ENCODE assay signal across 8 cellular contexts in genomic region chr7:1533569-1534329, GRCh38. TPM values are rescaled to one million over a fixed set of nuclear protein-coding genes. Genes with fewer than 3 reads are reported as not detected.
DNase-seq lines count a peak whose midpoint lies in the region; ATAC-seq, FAIRE-seq and TF ChIP-seq lines count a peak whose summit lies in the region.

No MANE protein-coding gene starts in this region.

- H2BK20ac ChIP-seq in H1 (ENCODE audit: low read length) = no peak overlapping the region

- H4K5ac ChIP-seq in H1 (ENCODE audit: insufficient read length, low read depth, low read length) = no peak overlapping the region

- H3K4me3 Mint-ChIP-seq in T-cell (peak overlapping the region; percentile 84 to 91 (median 90)), natural killer cell (peak overlapping the region; percentile 31)

- no peak overlapping the region for H2AK5ac ChIP-seq in H1 (ENCODE audit: low read depth, low read length)

- H3K79me1 ChIP-seq in H1 (ENCODE audit: low read depth, low read length) = peaks cover 23% of the 10 kb centered on the region

- no peak overlapping the region for H3K56ac ChIP-seq in H1 (replicated peaks; ENCODE audit: insufficient read length, low read depth, low read length)

- H3K27ac ChIP-seq in H1 (ENCODE audit: low read depth, low read length) = no peak overlapping the region

- POLR2A ChIA-PET in T-cell (lab: Charles Lee) (no interaction called here), H1 (lab: Charles Lee; ENCODE audit: partially characterized antibody) (interaction anchor here (0.6 to 4.9 kb wide), 7 partner anchors 10 to 35 kb away, joined by 3 to 26 read pairs (median 4); no protein-coding TSS in a partner anchor)

- H4K20me1 ChIP-seq in H1 (replicated peaks in 1 of 2; ENCODE audit: control insufficient read depth in 1 of 2, insufficient read depth in 2 of 2, low read length in 2 of 2) = peaks cover 15 to 19% of the 10 kb centered on the region in 2 experiments

- no peak overlapping the region for H3K9ac ChIP-seq in H1 (replicated peaks in 1 of 4; ENCODE audit: extremely low read depth in 1 of 4, low read depth in 3 of 4, low read length in 3 of 4)

- TF ChIP-seq RAD21 in H1 (IDR thresholded peaks at IDR 0.05 in 1 of 2, conservative IDR thresholded peaks at IDR 0.05 in 1 of 2; ENCODE audit: low read depth in 2 of 2, low read length in 2 of 2) = no peak

- FAIRE-seq in H1 (lab: Jason Lieb, UNC) = no peak

- no peak for TF ChIP-seq EP300 in H1 (IDR thresholded peaks at IDR 0.05; ENCODE audit: borderline replicate concordance in 1 of 2, low read depth in 2 of 2, low read length in 2 of 2)

- H2BK12ac ChIP-seq in H1 (ENCODE audit: low read depth, low read length) = no peak overlapping the region

- H3K23ac ChIP-seq in H1 (ENCODE audit: insufficient read length) = no peak overlapping the region

- no peak overlapping the region for H3K4me2 ChIP-seq in H1 (ENCODE audit: insufficient read depth in 1 of 2, low read depth in 2 of 2, low read length in 2 of 2)

- no peak overlapping the region for H2BK120ac ChIP-seq in H1 (replicated peaks; ENCODE audit: low read depth, low read length)

- peak overlapping the region; percentile 44; the same call in 1 of the 2 replicates for H4K8ac ChIP-seq in H1 (ENCODE audit: extremely low read depth, insufficient read depth, low read length)

- no peak overlapping the region for H2BK15ac ChIP-seq in H1 (ENCODE audit: low read length)

- intact Hi-C loops in natural killer cell (cut with micrococcal nuclease) = loop anchor here (5.0 kb wide), 1 partner anchor 611 kb away; no protein-coding TSS in a partner anchor

- H3K9me3 Mint-ChIP-seq in T-cell (no peaks in the 10 kb centered on the region), natural killer cell (no peaks in the 10 kb centered on the region)

- CTCF ChIA-PET in T-cell (lab: Charles Lee) (no interaction called here), H1 (lab: Charles Lee; ENCODE audit: partially characterized antibody) (interaction anchor here (0.6 to 2.2 kb wide), 5 partner anchors 8 to 157 kb away, joined by 3 to 8 read pairs (median 5); partner anchors contain the start of genes INTS1 and TMEM184A)

- DNase-seq in A172 (ENCODE audit: low spot score) (peak; percentile 99), GM19238 (ENCODE audit: insufficient read length, low spot score) (peak; percentile 74), T-cell (peak in 1 of 34 experiments; percentile 26), H1 (ENCODE audit: low read depth in 1 of 2, low spot score in 2 of 2) (no peak), natural killer cell (no peak), NCI-H526 (lab: John Stamatoyannopoulos, UW) (no peak)

- H3K27ac Mint-ChIP-seq in T-cell (peak overlapping the region; percentile 89 to 95), natural killer cell (peak overlapping the region; percentile 94 to 96)

- H3K4me3 ChIP-seq in H1 (ENCODE audit: extremely low read depth in 1 of 4, insufficient read depth in 2 of 4, low read depth in 3 of 4, low read length in 4 of 4) = no peak overlapping the region

- no peak overlapping the region for H3K14ac ChIP-seq in H1 (ENCODE audit: insufficient read length)

- no peak for ATAC-seq in T-cell (replicated peaks in 1 of 4)
- no peak for ATAC-seq in natural killer cell
- no peak for ATAC-seq in HG03521 (IDR thresholded peaks at IDR 0.05; ENCODE audit: unreplicated experiment)
- no peak for ATAC-seq in GM21390 (IDR thresholded peaks at IDR 0.05; ENCODE audit: unreplicated experiment)

- H3K4me1 Mint-ChIP-seq in T-cell (peaks cover 26 to 40% (median 37%) of the 10 kb centered on the region in 3 donors), natural killer cell (peaks cover 19 to 27% of the 10 kb centered on the region in 2 donors)

- H3K36me3 Mint-ChIP-seq in T-cell (peaks cover 6% of the 10 kb centered on the region), natural killer cell (no peaks in the 10 kb centered on the region)

- no peaks in the 10 kb centered on the region; a peak in 2 of 7 replicates for H3K27me3 ChIP-seq in H1 (replicated peaks in 1 of 4; ENCODE audit: control insufficient read depth in 3 of 4, extremely low read depth in 1 of 4, insufficient read depth in 3 of 4, low read length in 3 of 4)

- no peaks in the 10 kb centered on the region for H3K36me3 ChIP-seq in H1 (ENCODE audit: control insufficient read depth in 2 of 4, insufficient read depth in 4 of 4, low read length in 3 of 4)

- no peak overlapping the region for H2BK5ac ChIP-seq in H1 (ENCODE audit: low read depth, low read length)

- H3K79me2 ChIP-seq in H1 (ENCODE audit: control insufficient read depth in 1 of 2, insufficient read depth in 2 of 2, low read length in 2 of 2) = peaks cover 0 to 67% of the 10 kb centered on the region in 2 experiments; a peak in 3 of 4 replicates

- no peak overlapping the region for H4K91ac ChIP-seq in H1 (replicated peaks; ENCODE audit: insufficient read length, low read length)

- no peak overlapping the region for H3K18ac ChIP-seq in H1 (ENCODE audit: extremely low read depth, low read length)

- H3K27me3 Mint-ChIP-seq in T-cell (no peaks in the 10 kb centered on the region), natural killer cell (ENCODE audit: low read depth in 2 of 2) (no peaks in the 10 kb centered on the region)

- TF ChIP-seq POLR2A in H1 (IDR thresholded peaks at IDR 0.05; ENCODE audit: control extremely low read depth in 1 of 2, low read depth in 2 of 2, low read length in 2 of 2) = no peak

- H3K23me2 ChIP-seq in H1 (ENCODE audit: low read depth, low read length) = peaks cover 6% of the 10 kb centered on the region; the same call in 1 of the 2 replicates

- 87% methylated on average over 23 of the region's 24 CpGs; no CpG with 5 or more reads in 1 of the 2 experiments for WGBS in H1 (ENCODE audit: extremely low coverage in 1 of 2, insufficient coverage in 1 of 2, insufficient read length in 1 of 2, insufficient replicate concordance in 2 of 2, low coverage in 1 of 2, low lambda C conversion rate in 2 of 2, missing lambda C conversion rate in 1 of 2), 2 experiments

- no peak overlapping the region for H3K4ac ChIP-seq in H1 (replicated peaks; ENCODE audit: insufficient read length, low read depth, low read length)

- no peaks in the 10 kb centered on the region for H3K9me3 ChIP-seq in H1 (ENCODE audit: insufficient read depth in 2 of 2, low read depth in 1 of 2, low read length in 1 of 2)

- TF ChIP-seq CTCF in H1 (IDR thresholded peaks at IDR 0.05; ENCODE audit: control extremely low read depth in 1 of 3, insufficient read depth in 1 of 3, low read depth in 1 of 3, low read length in 3 of 3) (no peak), natural killer cell (IDR thresholded peaks at IDR 0.05) (no peak)

- no peak overlapping the region for H2AFZ ChIP-seq in H1 (ENCODE audit: low read length)

- peaks cover 13 to 45% (median 32%) of the 10 kb centered on the region in 4 experiments for H3K4me1 ChIP-seq in H1 (replicated peaks in 1 of 4; ENCODE audit: control insufficient read depth in 3 of 4, insufficient read depth in 4 of 4, low read length in 3 of 4)

RNA-seq across cellular contexts. Expression of gene MAFK, which starts 3.2 kb away (rescaled TPM):
- total RNA-seq in A172 (2014; rRNA removed; shearing (Covaris generic)) = 49.6 and 54.3 TPM in 2 replicates
- total RNA-seq in T-cell = 10 to 100 TPM; 52.0 to 80.1 (median 73.8) TPM
- total RNA-seq in H1 (2021; fragmentation: NEBNext Ultra II Directional; extraction: Animal tissue kit (Norgen Biotek cat#: 25700)) = 16.8 and 17.3 TPM in 2 replicates
- 5.5 and 6.9 TPM in 2 replicates for polyA plus RNA-seq in H1 (2011; rRNA removed)
- polyA plus RNA-seq in H1 (2011; cell fraction: cytosol; rRNA removed) = 7.6 TPM
- polyA plus RNA-seq in H1 (2011; cell fraction: nucleus; rRNA removed) = 27.0 TPM
- 9.8 to 15.5 TPM (median 13.5 TPM) in 4 replicates for polyA plus RNA-seq in H1 (2012, experiment 1 of 2)
- 8.5 TPM for polyA plus RNA-seq in H1 (2012, experiment 2 of 2)
- 7.6 TPM for polyA plus RNA-seq in H1 (2013, experiment 1 of 2)
- polyA plus RNA-seq in H1 (2013, experiment 2 of 2) = 7.8 TPM
- 2.3 and 2.4 TPM in 2 replicates for polyA minus RNA-seq in H1 (2011; rRNA and poly(A)+ RNA removed)
- 8.1 TPM for polyA minus RNA-seq in H1 (2011; cell fraction: cytosol; rRNA and poly(A)+ RNA removed)
- polyA minus RNA-seq in H1 (2011; cell fraction: nucleus; rRNA and poly(A)+ RNA removed) = 7.7 TPM
- 10 to 100 TPM; 57.9 to 71.3 (median 62.8) TPM for total RNA-seq in natural killer cell

RNA-seq across cellular contexts. Expression of gene TMEM184A, which starts 22.3 kb away (rescaled TPM):
- total RNA-seq in A172 (2014; rRNA removed; shearing (Covaris generic)) = 2.7 and 3.6 TPM in 2 replicates
- total RNA-seq in T-cell = under 1 TPM in 3 of 5 donors, not detected in 2; 0.18 to 0.38 (median 0.33) TPM
- total RNA-seq in H1 (2021; fragmentation: NEBNext Ultra II Directional; extraction: Animal tissue kit (Norgen Biotek cat#: 25700)) = 1.5 and 1.8 TPM in 2 replicates
- polyA plus RNA-seq in H1 (2011; rRNA removed) = 2.1 and 3.0 TPM in 2 replicates
- 2.0 TPM for polyA plus RNA-seq in H1 (2011; cell fraction: cytosol; rRNA removed)
- 11.1 TPM for polyA plus RNA-seq in H1 (2011; cell fraction: nucleus; rRNA removed)
- 1.0 to 1.7 TPM (median 1.3 TPM) in 4 replicates for polyA plus RNA-seq in H1 (2012, experiment 1 of 2)
- polyA plus RNA-seq in H1 (2012, experiment 2 of 2) = 0.89 TPM
- polyA plus RNA-seq in H1 (2013, experiment 1 of 2) = 1.6 TPM
- polyA plus RNA-seq in H1 (2013, experiment 2 of 2) = 1.3 TPM
- 1.5 and 2.9 TPM in 2 replicates for polyA minus RNA-seq in H1 (2011; rRNA and poly(A)+ RNA removed)
- polyA minus RNA-seq in H1 (2011; cell fraction: cytosol; rRNA and poly(A)+ RNA removed) = 2.5 TPM
- 5.4 TPM for polyA minus RNA-seq in H1 (2011; cell fraction: nucleus; rRNA and poly(A)+ RNA removed)
- total RNA-seq in natural killer cell = under 1 TPM in 1 of 3 donors, not detected in 2; 0.14 TPM

RNA-seq across cellular contexts. Expression of gene INTS1, which starts 29.6 kb away (rescaled TPM):
- 45.3 and 49.6 TPM in 2 replicates for total RNA-seq in A172 (2014; rRNA removed; shearing (Covaris generic))
- total RNA-seq in T-cell = 100 to 1,000 TPM; 102 to 147 (median 131) TPM
- total RNA-seq in H1 (2021; fragmentation: NEBNext Ultra II Directional; extraction: Animal tissue kit (Norgen Biotek cat#: 25700)) = 104 and 116 TPM in 2 replicates
- 76.9 and 115 TPM in 2 replicates for polyA plus RNA-seq in H1 (2011; rRNA removed)
- 49.6 TPM for polyA plus RNA-seq in H1 (2011; cell fraction: cytosol; rRNA removed)
- 250 TPM for polyA plus RNA-seq in H1 (2011; cell fraction: nucleus; rRNA removed)
- polyA plus RNA-seq in H1 (2012, experiment 1 of 2) = 41.9 to 92.6 TPM (median 87.4 TPM) in 4 replicates
- 126 TPM for polyA plus RNA-seq in H1 (2012, experiment 2 of 2)
- 56.2 TPM for polyA plus RNA-seq in H1 (2013, experiment 1 of 2)
- polyA plus RNA-seq in H1 (2013, experiment 2 of 2) = 50.8 TPM
- polyA minus RNA-seq in H1 (2011; rRNA and poly(A)+ RNA removed) = 37.2 and 46.1 TPM in 2 replicates
- 61.9 TPM for polyA minus RNA-seq in H1 (2011; cell fraction: cytosol; rRNA and poly(A)+ RNA removed)
- 96.2 TPM for polyA minus RNA-seq in H1 (2011; cell fraction: nucleus; rRNA and poly(A)+ RNA removed)
- total RNA-seq in natural killer cell = 100 to 1,000 TPM in 2 of 3 donors, 10 to 100 TPM in 1; 92.7 to 115 (median 111) TPM

RNA-seq across cellular contexts. Expression of gene PSMG3, which starts 36.1 kb away (rescaled TPM):
- 91.0 and 138 TPM in 2 replicates for total RNA-seq in A172 (2014; rRNA removed; shearing (Covaris generic))
- total RNA-seq in T-cell (10 to 100 TPM; 17.6 to 28.5 (median 20.6) TPM), natural killer cell (10 to 100 TPM; 19.0 to 21.4 (median 20.5) TPM)
- total RNA-seq in H1 (2021; fragmentation: NEBNext Ultra II Directional; extraction: Animal tissue kit (Norgen Biotek cat#: 25700)) = 30.2 and 32.0 TPM in 2 replicates
- 62.0 and 69.8 TPM in 2 replicates for polyA plus RNA-seq in H1 (2011; rRNA removed)
- 85.4 TPM for polyA plus RNA-seq in H1 (2011; cell fraction: cytosol; rRNA removed)
- polyA plus RNA-seq in H1 (2011; cell fraction: nucleus; rRNA removed) = 57.2 TPM
- polyA plus RNA-seq in H1 (2012, experiment 1 of 2) = 36.8 to 57.3 TPM (median 50.2 TPM) in 4 replicates
- polyA plus RNA-seq in H1 (2012, experiment 2 of 2) = 57.9 TPM
- polyA plus RNA-seq in H1 (2013, experiment 1 of 2) = 21.9 TPM
- polyA plus RNA-seq in H1 (2013, experiment 2 of 2) = 20.0 TPM
- 10.6 and 11.2 TPM in 2 replicates for polyA minus RNA-seq in H1 (2011; rRNA and poly(A)+ RNA removed)
- 13.8 TPM for polyA minus RNA-seq in H1 (2011; cell fraction: cytosol; rRNA and poly(A)+ RNA removed)
- polyA minus RNA-seq in H1 (2011; cell fraction: nucleus; rRNA and poly(A)+ RNA removed) = 9.8 TPM

Comparison
In these comparisons a context has a peak if more than half of its experiments do, and no peak if none do; other contexts are left out.
1. DNase-seq: peak in A172 (single experiment) and GM19238 (single experiment); none in H1 (0 of 2), natural killer cell (single experiment) and NCI-H526 (0 of 2).